In genomic region chr2:176637497-176638166, GRCh38 we compare ENCODE assay signal across 8 cellular contexts.
DNase-seq lines count a peak whose midpoint lies in the region; ATAC-seq and TF ChIP-seq lines count a peak whose summit lies in the region.

No MANE protein-coding gene starts in this region.

- intact Hi-C loops in right cardiac atrium (cut with DNase I): loop anchor here in 3 of 4 donors (5.0 to 10.0 kb wide), 6 partner anchors 83 to 510 kb away; partner anchors contain the start of gene HOXD8 (in 3 of the 3)

- H3K4me3 ChIP-seq in KMS-11 (IDR thresholded peaks at IDR 0.05; ENCODE audit: insufficient read depth, low read depth, low read length): peak overlapping the region; percentile 80
- peak overlapping the region; percentile 41 for H3K4me3 ChIP-seq in right cardiac atrium (ENCODE audit: low read length)
- peak overlapping the region; percentile 47 for H3K4me3 ChIP-seq in retinal pigment epithelial cell (ENCODE audit: low read length)

- H3K79me2 ChIP-seq in KMS-11 (ENCODE audit: insufficient read depth, low read depth): no peaks in the 10 kb centered on the region

- H3K36me3 ChIP-seq in KMS-11 (ENCODE audit: insufficient read depth): no peaks in the 10 kb centered on the region

- 3% methylated on average over 74 of the region's 74 CpGs for WGBS in right cardiac atrium

- peak overlapping the region; percentile 97 for H2AFZ ChIP-seq in KMS-11 (ENCODE audit: low read depth)

- in situ Hi-C loops in G401 (cut with HindIII; ENCODE audit: low sequenced_read_pairs): no loop called here

- H3K27ac ChIP-seq in KMS-11: peak overlapping the region; percentile 60
- no peak overlapping the region for H3K27ac ChIP-seq in right cardiac atrium (ENCODE audit: low read length)

- H3K4me1 ChIP-seq in KMS-11 (ENCODE audit: low read depth, poor library complexity, severe bottlenecking) (peaks cover 33% of the 10 kb centered on the region), right cardiac atrium (ENCODE audit: control insufficient read depth, insufficient read depth, low read length) (no peaks in the 10 kb centered on the region)

- H3K9ac ChIP-seq in KMS-11: peak overlapping the region; percentile 98

- H3K27ac Mint-ChIP-seq in activated naive CD4-positive, alpha-beta T cell treated with anti-CD3 and anti-CD28 coated beads, Interleukin-2, amount 50 U/mL, for 72 hours: no peak overlapping the region

- H3K4me2 ChIP-seq in KMS-11: peak overlapping the region; percentile 90

- peak; percentile 28 for DNase-seq in DMS79 (lab: John Stamatoyannopoulos, UW)
- no peak for DNase-seq in DMS79 treated with DMSO at 0.1 percent for 48 hours (lab: John Stamatoyannopoulos, UW)
- DNase-seq in activated naive CD4-positive, alpha-beta T cell treated with anti-CD3 and anti-CD28 coated beads, Interleukin-2, amount 50 U/mL, for 72 hours (ENCODE audit: low spot score in 2 of 2): no peak
- peak; percentile 53 to 79 (median 79) for DNase-seq in right cardiac atrium
- DNase-seq in retinal pigment epithelial cell (ENCODE audit: low read depth): no peak
- DNase-seq in G401 (ENCODE audit: low spot score): no peak

- no peaks in the 10 kb centered on the region for H4K20me1 ChIP-seq in KMS-11 (ENCODE audit: insufficient read depth)

- no peaks in the 10 kb centered on the region for H3K9me3 Mint-ChIP-seq in activated naive CD4-positive, alpha-beta T cell treated with anti-CD3 and anti-CD28 coated beads, Interleukin-2, amount 50 U/mL, for 72 hours

- H3K9me3 ChIP-seq in right cardiac atrium (ENCODE audit: control insufficient read depth, low read length): no peaks in the 10 kb centered on the region

- TF ChIP-seq CTCF in KMS-11 (conservative IDR thresholded peaks at IDR 0.05; ENCODE audit: low read depth, low read length): no peak
- TF ChIP-seq CTCF in retinal pigment epithelial cell (conservative IDR thresholded peaks at IDR 0.05; ENCODE audit: low read depth, low read length): no peak

- H3K27me3 ChIP-seq in KMS-11 (ENCODE audit: insufficient read depth, low read depth): no peaks in the 10 kb centered on the region
- no peaks in the 10 kb centered on the region for H3K27me3 ChIP-seq in right cardiac atrium (ENCODE audit: control insufficient read depth, insufficient read depth)

- ATAC-seq in GM21723 (IDR thresholded peaks at IDR 0.05; ENCODE audit: unreplicated experiment): peak; percentile 42
- peak; percentile 31 to 65 for ATAC-seq in activated naive CD4-positive, alpha-beta T cell treated with anti-CD3 and anti-CD28 coated beads, Interleukin-2, amount 50 U/mL, for 72 hours
- peak; percentile 76 to 80 for ATAC-seq in right cardiac atrium

- no peaks in the 10 kb centered on the region for H3K36me3 Mint-ChIP-seq in activated naive CD4-positive, alpha-beta T cell treated with anti-CD3 and anti-CD28 coated beads, Interleukin-2, amount 50 U/mL, for 72 hours

Comparison
In these comparisons a context has a peak if more than half of its experiments do, and no peak if none do; other contexts are left out.
1. DNase-seq: peak in DMS79 (single experiment) and right cardiac atrium (3 of 3); none in DMS79 treated with DMSO at 0.1 percent for 48 hours (single experiment), activated naive CD4-positive, alpha-beta T cell treated with anti-CD3 and anti-CD28 coated beads, Interleukin-2, amount 50 U/mL, for 72 hours (0 of 2), retinal pigment epithelial cell (single experiment) and G401 (single experiment).
2. Peak in every context shown above with its lines, with median percentiles within 50 percentile points of each other: ATAC-seq and H3K4me3 ChIP-seq.